ENCODE assay signal across 17 cellular contexts in genomic region chr19:46848389-46848788, GRCh38. TPM values are rescaled to one million over a fixed set of nuclear protein-coding genes. Genes with fewer than 3 reads are reported as not detected.
DNase-seq lines count a peak whose midpoint lies in the region; ATAC-seq and TF ChIP-seq lines count a peak whose summit lies in the region.
"Had no signal": no experiment of that assay in that cellular context is flagged by ENCODE, and none has a peak within 500 bp of the region (broad histone marks: within the 10 kb centered on the region; RNA-seq: fewer than 3 reads in every experiment).

No MANE protein-coding gene starts in this region.

- no peak for TF ChIP-seq CTCF in PC-9 (conservative IDR thresholded peaks at IDR 0.05)
- TF ChIP-seq CTCF in fibroblast of lung (conservative IDR thresholded peaks at IDR 0.05 in 1 of 2, IDR thresholded peaks at IDR 0.05 in 1 of 2; ENCODE audit: low read depth in 1 of 2, low read length in 2 of 2): no peak
- no peak for TF ChIP-seq CTCF in smooth muscle cell (IDR thresholded peaks at IDR 0.05; ENCODE audit: borderline replicate concordance, insufficient read depth, poor library complexity, severe bottlenecking)

- no peak for ATAC-seq in GM19467 (IDR thresholded peaks at IDR 0.05; ENCODE audit: unreplicated experiment)
- ATAC-seq: activated CD8-positive, alpha-beta T cell treated with anti-CD3 and anti-CD28 coated beads for 36 hours; CD8-positive, alpha-beta T cell; stimulated activated naive CD8-positive, alpha-beta T cell treated with anti-CD3 and anti-CD28 coated beads, Interleukin-15, Interleukin-2, amounts not matched to agents 100 U/mL and 50 U/mL, for 24 hours had no signal

- H3K9me3 ChIP-seq in BLaER1 (no peaks in the 10 kb centered on the region), PC-9 (ENCODE audit: insufficient read depth, low read depth) (no peaks in the 10 kb centered on the region), fibroblast of lung (ENCODE audit: control insufficient read depth, insufficient read depth, low read depth, low read length) (no peaks in the 10 kb centered on the region), smooth muscle cell (replicated peaks; ENCODE audit: low read depth) (no peaks in the 10 kb centered on the region)
- H3K9me3 ChIP-seq: HAP-1, upper lobe of left lung had no signal

- CTCF ChIA-PET in PC-9 (lab: Charles Lee): no interaction called here

- peaks cover 12% of the 10 kb centered on the region for H3K4me1 ChIP-seq in BLaER1
- peaks cover 15% of the 10 kb centered on the region for H3K4me1 ChIP-seq in PC-9 (replicated peaks; ENCODE audit: insufficient read depth)
- no peaks in the 10 kb centered on the region for H3K4me1 ChIP-seq in fibroblast of lung (ENCODE audit: control insufficient read depth, extremely low read depth, insufficient read depth, low read length)
- H3K4me1 ChIP-seq in smooth muscle cell (ENCODE audit: low read depth): peaks cover 8% of the 10 kb centered on the region

- BruUV-seq in PC-9 (replicated peaks; lab: Mats Ljungman, UMichigan): no TSS peak

- H3K4me3 ChIP-seq in BLaER1 (no peak overlapping the region), PC-9 (peak overlapping the region; percentile 75; the same call in 1 of the 2 replicates), fibroblast of lung (replicated peaks in 1 of 4; ENCODE audit: control extremely low read depth in 1 of 4, insufficient read depth in 1 of 4, low read depth in 3 of 4, low read length in 4 of 4) (no peak overlapping the region), smooth muscle cell (no peak overlapping the region)
- H3K4me3 ChIP-seq: HAP-1 had no signal

- POLR2A ChIA-PET in PC-9 (lab: Charles Lee; ENCODE audit: unreplicated experiment): no interaction called here

- H2AFZ ChIP-seq in PC-9: no peak overlapping the region
- H2AFZ ChIP-seq in fibroblast of lung (ENCODE audit: low read length): no peak overlapping the region
- no peak overlapping the region for H2AFZ ChIP-seq in smooth muscle cell (ENCODE audit: low read depth)

- 89% methylated on average over 2 of the region's 2 CpGs for WGBS in smooth muscle cell (ENCODE audit: low lambda C conversion rate)

- H3F3A ChIP-seq in PC-9 (ENCODE audit: insufficient read depth, low read depth) (peaks cover 39% of the 10 kb centered on the region), smooth muscle cell (ENCODE audit: low read depth) (peaks cover 23% of the 10 kb centered on the region)

- H4K20me1 ChIP-seq in BLaER1: peaks cover 20% of the 10 kb centered on the region; the same call in 1 of the 2 replicates
- H4K20me1 ChIP-seq in PC-9 (ENCODE audit: insufficient read depth): peaks cover 35% of the 10 kb centered on the region
- no peaks in the 10 kb centered on the region for H4K20me1 ChIP-seq in fibroblast of lung (ENCODE audit: control insufficient read depth, extremely low read depth, insufficient read depth, low read length)
- peaks cover 41% of the 10 kb centered on the region for H4K20me1 ChIP-seq in smooth muscle cell (ENCODE audit: low read depth)

- no peaks in the 10 kb centered on the region for H3K9me2 ChIP-seq in PC-9 (ENCODE audit: insufficient read depth)

- intact Hi-C loops in PC-9 (cut with micrococcal nuclease; ENCODE audit: unreplicated experiment): no loop called here

- H3K9ac ChIP-seq in BLaER1 (0 out of 2 replicates have a peak overlapping the region, but pooled peaks have one; percentile 2), fibroblast of lung (ENCODE audit: insufficient read depth, low read length) (no peak overlapping the region), smooth muscle cell (ENCODE audit: low read depth) (no peak overlapping the region)

- H3K79me2 ChIP-seq in PC-9 (ENCODE audit: low read depth) (peaks cover 53% of the 10 kb centered on the region), fibroblast of lung (ENCODE audit: control insufficient read depth, insufficient read depth, low read length) (peaks cover 25% of the 10 kb centered on the region), smooth muscle cell (ENCODE audit: low read depth) (peaks cover 26% of the 10 kb centered on the region)

- H3K4me2 ChIP-seq in BLaER1: no peak overlapping the region
- peak overlapping the region; percentile 90; the same call in 1 of the 2 replicates for H3K4me2 ChIP-seq in PC-9
- H3K4me2 ChIP-seq in fibroblast of lung (ENCODE audit: extremely low read depth, insufficient read depth, low read length): no peak overlapping the region
- peak overlapping the region; percentile 21 for H3K4me2 ChIP-seq in smooth muscle cell

- DNase-seq in PC-9: no peak
- no peak for DNase-seq in fibroblast of lung (ENCODE audit: low read depth in 2 of 2)
- no peak for DNase-seq in smooth muscle cell (lab: John Stamatoyannopoulos, UW; ENCODE audit: unreplicated experiment)
- no peak for DNase-seq in DMS153 treated with DMSO at 0.1 percent for 48 hours (lab: John Stamatoyannopoulos, UW; ENCODE audit: unreplicated experiment)
- no peak for DNase-seq in stimulated activated CD4-positive, alpha-beta T cell treated with anti-CD3 and anti-CD28 coated beads, Interleukin-2, amount 100 ng/mL, for 48 hours
- DNase-seq in SKM-1 (lab: John Stamatoyannopoulos, UW; ENCODE audit: unreplicated experiment): no peak
- DNase-seq: activated CD8-positive, alpha-beta T cell treated with anti-CD3 and anti-CD28 coated beads for 36 hours; CD8-positive, alpha-beta T cell; DMS153; NCI-H2171; NCI-H526; stimulated activated CD4-positive, alpha-beta T cell treated with anti-CD3 and anti-CD28 coated beads, Interleukin-4, amount 100 ng/mL, for 1 hour; stimulated activated naive CD8-positive, alpha-beta T cell treated with anti-CD3 and anti-CD28 coated beads, Interleukin-15, Interleukin-2, amounts not matched to agents 100 U/mL and 50 U/mL, for 24 hours had no signal

- H3K27me3 ChIP-seq in BLaER1 (no peaks in the 10 kb centered on the region), PC-9 (ENCODE audit: insufficient read depth, low read depth) (no peaks in the 10 kb centered on the region), fibroblast of lung (ENCODE audit: control insufficient read depth, insufficient read depth, low read length) (no peaks in the 10 kb centered on the region), smooth muscle cell (ENCODE audit: low read depth) (no peaks in the 10 kb centered on the region)
- H3K27me3 ChIP-seq: upper lobe of left lung had no signal

- H3K27ac ChIP-seq in BLaER1: no peak overlapping the region
- H3K27ac ChIP-seq in PC-9: no peak overlapping the region
- H3K27ac ChIP-seq in fibroblast of lung (ENCODE audit: insufficient read depth, low read length): peak overlapping the region; percentile 94
- H3K27ac ChIP-seq in smooth muscle cell (ENCODE audit: low read depth): peak overlapping the region; percentile 80

- H3K36me3 ChIP-seq in BLaER1 (peaks cover 39% of the 10 kb centered on the region), PC-9 (ENCODE audit: low read depth) (peaks cover 23% of the 10 kb centered on the region), fibroblast of lung (ENCODE audit: control insufficient read depth, insufficient read depth, low read length) (peaks cover 9% of the 10 kb centered on the region), smooth muscle cell (ENCODE audit: low read depth) (no peaks in the 10 kb centered on the region)

RNA-seq across cellular contexts. Expression of gene AP2S1, which starts 2.3 kb away (rescaled TPM):
- total RNA-seq in PC-9 (2021) (332 and 411 TPM in 2 replicates), fibroblast of lung (111 and 143 TPM in 2 replicates), smooth muscle cell (142 and 204 TPM in 2 replicates)
- polyA plus RNA-seq in fibroblast of lung (201 and 233 TPM in 2 replicates), smooth muscle cell (471 and 488 TPM in 2 replicates)
- polyA plus RNA-seq in fibroblast of lung (2012): 258 and 351 TPM in 2 replicates
- 91.1 and 130 TPM in 2 replicates for polyA minus RNA-seq in fibroblast of lung (ENCODE audit: low replicate concordance)

RNA-seq across cellular contexts. Expression of gene ARHGAP35, which starts 12.4 kb away (rescaled TPM):
- total RNA-seq in PC-9 (2021) (87.8 and 104 TPM in 2 replicates), fibroblast of lung (37.5 and 47.6 TPM in 2 replicates), smooth muscle cell (19.8 and 20.0 TPM in 2 replicates)
- polyA plus RNA-seq in fibroblast of lung (26.0 and 27.9 TPM in 2 replicates), smooth muscle cell (6.9 TPM in 2 replicates)
- polyA plus RNA-seq in fibroblast of lung (2012): 28.3 and 31.1 TPM in 2 replicates
- 59.8 and 71.0 TPM in 2 replicates for polyA minus RNA-seq in fibroblast of lung (ENCODE audit: low replicate concordance)

RNA-seq across cellular contexts. Expression of gene SLC1A5, which starts 60.0 kb away (rescaled TPM):
- total RNA-seq in PC-9 (2021) (218 and 264 TPM in 2 replicates), fibroblast of lung (171 and 281 TPM in 2 replicates), smooth muscle cell (101 TPM in 2 replicates)
- polyA plus RNA-seq in fibroblast of lung (107 and 114 TPM in 2 replicates), smooth muscle cell (224 and 231 TPM in 2 replicates)
- 124 and 153 TPM in 2 replicates for polyA plus RNA-seq in fibroblast of lung (2012)
- polyA minus RNA-seq in fibroblast of lung (ENCODE audit: low replicate concordance): 345 and 412 TPM in 2 replicates

Comparison
In these comparisons a context has a peak if more than half of its experiments do, and no peak if none do; other contexts are left out.
1. H3K27ac ChIP-seq: peak in fibroblast of lung (single experiment) and smooth muscle cell (single experiment); none in BLaER1 (single experiment) and PC-9 (single experiment).
2. H3K4me2 ChIP-seq: peak in PC-9 (single experiment) and smooth muscle cell (single experiment); none in BLaER1 (single experiment) and fibroblast of lung (single experiment).